ENCODE assay signal across 1 cellular context in the genomic region with DNA sequence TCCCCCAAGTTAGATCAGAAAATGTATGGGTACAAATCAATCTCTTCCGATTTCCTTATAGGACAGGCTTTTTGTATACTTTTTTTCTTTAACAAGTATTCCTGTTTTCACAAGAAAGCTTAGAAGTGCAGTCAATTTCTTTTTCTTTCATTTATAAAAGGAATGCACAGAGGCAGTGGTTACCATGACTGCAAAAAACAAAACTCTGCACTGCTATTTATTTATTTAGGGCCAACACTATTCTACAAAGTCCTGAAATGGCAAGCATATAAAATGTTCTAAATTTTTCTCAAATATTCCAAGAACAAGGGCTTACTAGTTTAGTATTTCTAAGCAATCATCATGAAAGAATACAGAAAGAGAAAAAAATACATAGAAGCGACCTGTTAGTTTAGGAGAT.
TF ChIP-seq lines count a peak whose summit lies in the region.

No MANE protein-coding gene starts in this region.

TF ChIP-seq in HepG2, 621 proteins besides CTCF, POLR2A, EP300 and RAD21:
- TF ChIP-seq HNRNPUL1 (IDR thresholded peaks at IDR 0.05; ENCODE audit: low read depth, low read length) (no peak), CREB1 (IDR thresholded peaks at IDR 0.05) (no peak), CREB1 (CRISPR knock-in tag; IDR thresholded peaks at IDR 0.05) (no peak), ERF (CRISPR knock-in tag; IDR thresholded peaks at IDR 0.05) (no peak), KDM1A (CRISPR knock-in tag; IDR thresholded peaks at IDR 0.05) (no peak), ZNF350 (CRISPR knock-in tag; IDR thresholded peaks at IDR 0.05; ENCODE audit: borderline replicate concordance, low read depth) (no peak)
